Comparison of ENCODE assay signal across 8 cellular contexts in genomic region chr6:135180458-135181332, GRCh38. TPM values are rescaled to one million over a fixed set of nuclear protein-coding genes. Genes with fewer than 3 reads are reported as not detected.
DNase-seq lines count a peak whose midpoint lies in the region; ATAC-seq and TF ChIP-seq lines count a peak whose summit lies in the region.

MYB (plus strand) TSS chr6:135181308; CDS start chr6:135181514, 206 bp downstream.

- POLR2A ChIA-PET in naive thymus-derived CD4-positive, alpha-beta T cell (lab: Charles Lee) = interaction anchor here (0.6 to 3.5 kb wide), 14 partner anchors 13 to 1184 kb away, joined by 3 to 14 read pairs (median 3); partner anchors contain the start of genes HBS1L and MTFR2

- peaks cover 13% of the 10 kb centered on the region for H4K20me1 ChIP-seq in OCI-LY3 (ENCODE audit: insufficient read depth, low read length)

- H3K4me2 ChIP-seq in OCI-LY3 (ENCODE audit: low read length) = peak within 1 kb of the TSS; percentile 100

- peaks cover 1% of the 10 kb centered on the region for H3K27me3 Mint-ChIP-seq in IgD-negative memory B cell
- no peaks in the 10 kb centered on the region for H3K27me3 Mint-ChIP-seq in naive thymus-derived CD4-positive, alpha-beta T cell

- peak within 1 kb of the TSS; percentile 70 to 94 (median 91) for H3K27ac Mint-ChIP-seq in IgD-negative memory B cell
- peak within 1 kb of the TSS; percentile 75 to 93 (median 89) for H3K27ac Mint-ChIP-seq in naive thymus-derived CD4-positive, alpha-beta T cell

- H3K4me1 ChIP-seq in OCI-LY3 (ENCODE audit: low read length) = peaks cover 55% of the 10 kb centered on the region
- H3K4me1 ChIP-seq in naive thymus-derived CD4-positive, alpha-beta T cell (ENCODE audit: control insufficient read depth in 2 of 2, insufficient read depth in 2 of 2, low read length in 2 of 2) = peaks cover 4% of the 10 kb centered on the region in 2 donors
- H3K4me1 ChIP-seq in subcutaneous abdominal adipose tissue (ENCODE audit: control insufficient read depth in 5 of 5, insufficient read depth in 5 of 5, low read length in 5 of 5) = peaks cover 6 to 34% (median 29%) of the 10 kb centered on the region in 5 donors

- H3K9me3 Mint-ChIP-seq in IgD-negative memory B cell = no peaks in the 10 kb centered on the region
- H3K9me3 Mint-ChIP-seq in naive thymus-derived CD4-positive, alpha-beta T cell = no peaks in the 10 kb centered on the region

- no peaks in the 10 kb centered on the region for H3K36me3 Mint-ChIP-seq in IgD-negative memory B cell
- peaks cover 0 to 3% (median 0%) of the 10 kb centered on the region in 5 donors for H3K36me3 Mint-ChIP-seq in naive thymus-derived CD4-positive, alpha-beta T cell

- H3K79me2 ChIP-seq in OCI-LY3 (ENCODE audit: low read length) = peaks cover 62% of the 10 kb centered on the region

- H3K27me3 ChIP-seq in OCI-LY3 (ENCODE audit: low read depth, low read length) (no peaks in the 10 kb centered on the region), subcutaneous abdominal adipose tissue (ENCODE audit: control insufficient read depth in 5 of 5, insufficient read depth in 4 of 5, low read length in 5 of 5) (peaks cover 9 to 23% (median 13%) of the 10 kb centered on the region in 5 donors)
- no peaks in the 10 kb centered on the region for H3K27me3 ChIP-seq in naive thymus-derived CD4-positive, alpha-beta T cell (ENCODE audit: control insufficient read depth in 2 of 2, insufficient read depth in 2 of 2, low read length in 2 of 2)

- DNase-seq in DMS153 (lab: John Stamatoyannopoulos, UW) = peak; percentile 59
- peak; percentile 35 for DNase-seq in activated CD8-positive, alpha-beta memory T cell treated with anti-CD3 and anti-CD28 coated beads, Interleukin-2, amount 50 U/mL, for 1 hour (ENCODE audit: extremely low read depth)
- DNase-seq in erythroblast (lab: John Stamatoyannopoulos, UW) = peak; percentile 87 to 88
- peak; percentile 45 to 86 (median 60) for DNase-seq in naive thymus-derived CD4-positive, alpha-beta T cell

- peak; percentile 38 for ATAC-seq in GM21576 (IDR thresholded peaks at IDR 0.05; ENCODE audit: unreplicated experiment)
- ATAC-seq in naive thymus-derived CD4-positive, alpha-beta T cell = peak; percentile 63

- H3K9me3 ChIP-seq in OCI-LY3 (ENCODE audit: insufficient read depth, low read length) (no peaks in the 10 kb centered on the region), subcutaneous abdominal adipose tissue (ENCODE audit: control insufficient read depth in 5 of 5, low read length in 5 of 5) (no peaks in the 10 kb centered on the region)
- H3K9me3 ChIP-seq in naive thymus-derived CD4-positive, alpha-beta T cell (ENCODE audit: control insufficient read depth in 2 of 3, low read length in 3 of 3) = no peaks in the 10 kb centered on the region

- intact Hi-C loops in naive thymus-derived CD4-positive, alpha-beta T cell (cut with micrococcal nuclease) = loop anchor here (1.0 to 5.0 kb wide), 7 partner anchors 10 to 1228 kb away; partner anchors contain the start of gene TBPL1 (in 1 of the 2)

- H2AFZ ChIP-seq in OCI-LY3 (ENCODE audit: low read depth, low read length) = no peak within 1 kb of the TSS

- peak within 1 kb of the TSS; percentile 89 to 95 (median 94) for H3K4me3 Mint-ChIP-seq in IgD-negative memory B cell
- H3K4me3 Mint-ChIP-seq in naive thymus-derived CD4-positive, alpha-beta T cell = peak within 1 kb of the TSS; percentile 87 to 98 (median 92)

- peaks cover 14 to 23% (median 22%) of the 10 kb centered on the region in 3 donors for H3K4me1 Mint-ChIP-seq in IgD-negative memory B cell
- H3K4me1 Mint-ChIP-seq in naive thymus-derived CD4-positive, alpha-beta T cell = peaks cover 21 to 44% (median 28%) of the 10 kb centered on the region in 7 donors

- H3K9ac ChIP-seq in OCI-LY3 (ENCODE audit: low read length) (peak within 1 kb of the TSS; percentile 98), subcutaneous abdominal adipose tissue (ENCODE audit: low read length in 5 of 5) (peak within 1 kb of the TSS in 3 of 5 donors; percentile 49 to 68 (median 55))

- H3K27ac ChIP-seq in OCI-LY3 (ENCODE audit: low read length) = peak within 1 kb of the TSS; percentile 100
- H3K27ac ChIP-seq in naive thymus-derived CD4-positive, alpha-beta T cell (ENCODE audit: low read depth, low read length) = peak within 1 kb of the TSS; percentile 74
- H3K27ac ChIP-seq in subcutaneous abdominal adipose tissue (ENCODE audit: low read depth, low read length) = no peak within 1 kb of the TSS

- no peak for TF ChIP-seq CTCF in OCI-LY3 (IDR thresholded peaks at IDR 0.05; ENCODE audit: low read depth, low read length)

- H3K4me3 ChIP-seq in OCI-LY3 (ENCODE audit: low read length) = peak within 1 kb of the TSS; percentile 90
- H3K4me3 ChIP-seq in naive thymus-derived CD4-positive, alpha-beta T cell (ENCODE audit: low read length) = peak within 1 kb of the TSS; percentile 72
- H3K4me3 ChIP-seq in subcutaneous abdominal adipose tissue (ENCODE audit: low read depth in 1 of 5, low read length in 5 of 5) = peak within 1 kb of the TSS; percentile 65 to 76 (median 73)

- peak; percentile 68 for TF ChIP-seq POLR2A in erythroblast (IDR thresholded peaks at IDR 0.05; ENCODE audit: low read length)

- CTCF ChIA-PET in naive thymus-derived CD4-positive, alpha-beta T cell (lab: Charles Lee) = interaction anchor here (0.6 to 5.4 kb wide), 4 partner anchors 11 to 37 kb away, joined by 3 to 59 read pairs (median 4); no protein-coding TSS in a partner anchor

- H3K36me3 ChIP-seq in OCI-LY3 (replicated peaks; ENCODE audit: low read depth, low read length) = peaks cover 33% of the 10 kb centered on the region
- H3K36me3 ChIP-seq in naive thymus-derived CD4-positive, alpha-beta T cell (ENCODE audit: control insufficient read depth in 2 of 3, insufficient read depth in 3 of 3, low read length in 3 of 3) = no peaks in the 10 kb centered on the region
- H3K36me3 ChIP-seq in subcutaneous abdominal adipose tissue (ENCODE audit: control insufficient read depth in 5 of 5, insufficient read depth in 5 of 5, low read length in 5 of 5) = no peaks in the 10 kb centered on the region

RNA-seq across cellular contexts. Expression of gene MYB, which starts in this region (rescaled TPM):
- not detected for polyA plus RNA-seq in IgD-negative memory B cell
- 10 to 100 TPM; 14.2 to 33.3 (median 17.3) TPM for total RNA-seq in naive thymus-derived CD4-positive, alpha-beta T cell
- polyA plus RNA-seq in naive thymus-derived CD4-positive, alpha-beta T cell = 1 to 10 TPM; 2.1 to 2.9 TPM

Comparison
In these comparisons a context has a peak if more than half of its experiments do, and no peak if none do; other contexts are left out.
1. DNase-seq: peak in every context shown above with its lines; median percentile 88 in erythroblast; 60 in naive thymus-derived CD4-positive, alpha-beta T cell; 59 in DMS153; 35 in activated CD8-positive, alpha-beta memory T cell treated with anti-CD3 and anti-CD28 coated beads, Interleukin-2, amount 50 U/mL, for 1 hour.